In genomic region chr11:19441752-19442553, GRCh38 we compare ENCODE assay signal across 8 cellular contexts.
DNase-seq lines count a peak whose midpoint lies in the region; ATAC-seq lines count a peak whose summit lies in the region.

No MANE protein-coding gene starts in this region.

- H3K9me3 Mint-ChIP-seq in effector memory CD8-positive, alpha-beta T cell, result no peaks in the 10 kb centered on the region

- H3K4me3 Mint-ChIP-seq in effector memory CD8-positive, alpha-beta T cell, result no peak overlapping the region

- DNase-seq in OCI-M1 (lab: John Stamatoyannopoulos, UW), result peak; percentile 89
- DNase-seq in dermis microvascular lymphatic vessel endothelial cell (ENCODE audit: low read depth in 2 of 2), result peak; percentile 63 to 95
- peak; percentile 85 for DNase-seq in pulmonary artery endothelial cell (ENCODE audit: low read depth, low spot score)
- DNase-seq in NCI-H82 (lab: John Stamatoyannopoulos, UW), result no peak
- DNase-seq in effector memory CD8-positive, alpha-beta T cell, result no peak

- no peaks in the 10 kb centered on the region for H3K27me3 ChIP-seq in ACC112 (ENCODE audit: insufficient read depth, low read length)

- peaks cover 38 to 44% of the 10 kb centered on the region in 2 donors for H3K27me3 Mint-ChIP-seq in effector memory CD8-positive, alpha-beta T cell

- H3K27ac ChIP-seq in ACC112 (ENCODE audit: low read depth, low read length), result peak overlapping the region; percentile 85

- no peak overlapping the region for H3K4me3 ChIP-seq in ACC112 (ENCODE audit: low read depth, low read length)

- ATAC-seq in GM18867 (IDR thresholded peaks at IDR 0.05; ENCODE audit: unreplicated experiment) (peak; percentile 92), HG02973 (IDR thresholded peaks at IDR 0.05; ENCODE audit: unreplicated experiment) (peak; percentile 94)
- no peak for ATAC-seq in effector memory CD8-positive, alpha-beta T cell (replicated peaks)

- H3K27ac Mint-ChIP-seq in effector memory CD8-positive, alpha-beta T cell, result no peak overlapping the region

- peaks cover 79% of the 10 kb centered on the region for H3K4me1 ChIP-seq in ACC112 (ENCODE audit: control insufficient read depth, insufficient read depth, low read length, unreplicated experiment)

- H2AFZ ChIP-seq in ACC112 (ENCODE audit: low read length, unreplicated experiment), result no peak overlapping the region

- peaks cover 80% of the 10 kb centered on the region for H3K79me2 ChIP-seq in ACC112 (ENCODE audit: control insufficient read depth, insufficient read depth, low read length, unreplicated experiment)

- no peaks in the 10 kb centered on the region for H3K36me3 ChIP-seq in ACC112 (ENCODE audit: insufficient read depth, low read length)

- H3K4me1 Mint-ChIP-seq in effector memory CD8-positive, alpha-beta T cell (ENCODE audit: low read depth in 2 of 2), result no peaks in the 10 kb centered on the region

- H3K36me3 Mint-ChIP-seq in effector memory CD8-positive, alpha-beta T cell (ENCODE audit: insufficient read depth), result no peaks in the 10 kb centered on the region

Comparison
In these comparisons a context has a peak if more than half of its experiments do, and no peak if none do; other contexts are left out.
1. DNase-seq: peak in OCI-M1 (single experiment), dermis microvascular lymphatic vessel endothelial cell (2 of 2) and pulmonary artery endothelial cell (single experiment); none in NCI-H82 (single experiment) and effector memory CD8-positive, alpha-beta T cell (0 of 3).